In genomic region chr3:161042023-161042501, GRCh38 we compare ENCODE assay signal across 12 cellular contexts.
A peak's percentile ranks its signal among the peaks of the same experiment; 100 is the strongest.
DNase-seq lines count a peak whose midpoint lies in the region; ATAC-seq, FAIRE-seq and TF ChIP-seq lines count a peak whose summit lies in the region.
"Had no signal": no experiment of that assay in that cellular context is flagged by ENCODE, and none has a peak within 500 bp of the region (broad histone marks: within the 10 kb centered on the region; RNA-seq: fewer than 3 reads in every experiment).

No MANE protein-coding gene starts in this region.

- peaks cover 0 to 3% of the 10 kb centered on the region in 2 donors for H3K27me3 Mint-ChIP-seq in CD4-positive, alpha-beta memory T cell

- no peak for TF ChIP-seq CTCF in body of pancreas (IDR thresholded peaks at IDR 0.05)
- TF ChIP-seq CTCF in pancreas (IDR thresholded peaks at IDR 0.05), result no peak
- no peak for TF ChIP-seq CTCF in sigmoid colon (IDR thresholded peaks at IDR 0.05)
- no peak for TF ChIP-seq CTCF in lower leg skin (IDR thresholded peaks at IDR 0.05)

- POLR2A ChIA-PET in CD4-positive, alpha-beta memory T cell (lab: Charles Lee; ENCODE audit: partially characterized antibody), result no interaction called here

- TF ChIP-seq POLR2A in body of pancreas (IDR thresholded peaks at IDR 0.05) (no peak), sigmoid colon (IDR thresholded peaks at IDR 0.05) (no peak), lower leg skin (IDR thresholded peaks at IDR 0.05) (no peak)

- peak overlapping the region in 3 of 4 donors; percentile 12 to 60 (median 29) for H3K27ac ChIP-seq in body of pancreas
- H3K27ac ChIP-seq in pancreas, result no peak overlapping the region
- H3K27ac ChIP-seq in sigmoid colon, result no peak overlapping the region
- H3K27ac ChIP-seq in CD4-positive, alpha-beta memory T cell (ENCODE audit: low read depth, low read length), result no peak overlapping the region
- H3K27ac ChIP-seq: Peyer's patch had no signal

- TF ChIP-seq EP300 in sigmoid colon (IDR thresholded peaks at IDR 0.05), result no peak

- WGBS in body of pancreas, 2 donors, result 55 to 58% methylated on average over 2 of the region's 2 CpGs
- 60% methylated on average over 2 of the region's 2 CpGs for WGBS in pancreas, 2 donors
- 82 to 89% methylated on average over 2 of the region's 2 CpGs for WGBS in sigmoid colon, 2 donors
- WGBS in lower leg skin, 2 donors, result 87 to 88% methylated on average over 2 of the region's 2 CpGs

- H3K36me3 ChIP-seq in body of pancreas (replicated peaks in 1 of 2; ENCODE audit: insufficient read depth in 1 of 2, low read depth in 2 of 2), result no peaks in the 10 kb centered on the region
- no peaks in the 10 kb centered on the region for H3K36me3 ChIP-seq in pancreas
- H3K36me3 ChIP-seq in sigmoid colon, result no peaks in the 10 kb centered on the region
- H3K36me3 ChIP-seq in CD4-positive, alpha-beta memory T cell (ENCODE audit: insufficient read depth, low read length), result no peaks in the 10 kb centered on the region
- H3K36me3 ChIP-seq: Peyer's patch had no signal

- peak; percentile 65 for ATAC-seq in GM18909 (IDR thresholded peaks at IDR 0.05; ENCODE audit: poor library complexity, unreplicated experiment)
- peak; percentile 46 for ATAC-seq in HG03025 (IDR thresholded peaks at IDR 0.05; ENCODE audit: low FRiP score, unreplicated experiment)
- peak; percentile 87 for ATAC-seq in body of pancreas
- ATAC-seq in pancreas, result peak; percentile 71 to 90 (median 82)

- no peaks in the 10 kb centered on the region for H3K27me3 ChIP-seq in body of pancreas
- H3K27me3 ChIP-seq in pancreas, result no peaks in the 10 kb centered on the region
- no peaks in the 10 kb centered on the region for H3K27me3 ChIP-seq in sigmoid colon
- H3K27me3 ChIP-seq in CD4-positive, alpha-beta memory T cell (ENCODE audit: insufficient read depth, low read length), result no peaks in the 10 kb centered on the region
- H3K27me3 ChIP-seq: Peyer's patch had no signal

- no peaks in the 10 kb centered on the region for H3K4me1 Mint-ChIP-seq in CD4-positive, alpha-beta memory T cell

- H3K27ac Mint-ChIP-seq in CD4-positive, alpha-beta memory T cell, result no peak overlapping the region

- no peak for FAIRE-seq in pancreas (lab: Jason Lieb, UNC)
- FAIRE-seq: islet of Langerhans had no signal

- H3K4me3 ChIP-seq in body of pancreas (no peak overlapping the region), pancreas (no peak overlapping the region), sigmoid colon (no peak overlapping the region), lower leg skin (ENCODE audit: low read depth, poor library complexity, severe bottlenecking) (no peak overlapping the region)
- H3K4me3 ChIP-seq in CD4-positive, alpha-beta memory T cell (ENCODE audit: low read length in 2 of 2), result no peak overlapping the region
- H3K4me3 ChIP-seq: Peyer's patch had no signal

- peaks cover 5 to 12% of the 10 kb centered on the region in 2 donors for H3K36me3 Mint-ChIP-seq in CD4-positive, alpha-beta memory T cell

- intact Hi-C loops in body of pancreas (cut with DNase I) (no loop called here), pancreas (cut with DNase I) (no loop called here), sigmoid colon (cut with DNase I) (no loop called here), lower leg skin (cut with DNase I; ENCODE audit: low total_unique reads) (no loop called here)
- intact Hi-C loops in CD4-positive, alpha-beta memory T cell (cut with micrococcal nuclease), result no loop called here

- H3K9me3 ChIP-seq in body of pancreas, result no peaks in the 10 kb centered on the region
- H3K9me3 ChIP-seq in pancreas, result no peaks in the 10 kb centered on the region
- no peaks in the 10 kb centered on the region for H3K9me3 ChIP-seq in sigmoid colon
- H3K9me3 ChIP-seq in CD4-positive, alpha-beta memory T cell (ENCODE audit: control insufficient read depth in 1 of 2, low read length in 2 of 2), result no peaks in the 10 kb centered on the region
- H3K9me3 ChIP-seq: Peyer's patch had no signal

- peaks cover 0 to 45% (median 30%) of the 10 kb centered on the region in 8 donors for H3K9me3 Mint-ChIP-seq in CD4-positive, alpha-beta memory T cell

- CTCF ChIA-PET in CD4-positive, alpha-beta memory T cell (lab: Charles Lee; ENCODE audit: partially characterized antibody), result no interaction called here

- DNase-seq in body of pancreas (peak in 3 of 4 donors; percentile 17 to 24 (median 22)), pancreas (peak in 2 of 6 donors; percentile 13 to 25), sigmoid colon (no peak), 8988T (no peak), lower leg skin (ENCODE audit: low spot score in 2 of 2) (no peak)
- DNase-seq in CD4-positive, alpha-beta memory T cell, result no peak
- DNase-seq: activated gamma-delta T cell, NCI-H187, Peyer's patch had no signal

- H3K4me1 ChIP-seq in body of pancreas (peaks cover 11% of the 10 kb centered on the region), pancreas (peaks cover 0 to 7% (median 0%) of the 10 kb centered on the region in 3 donors), sigmoid colon (peaks cover 0 to 6% (median 2%) of the 10 kb centered on the region in 4 donors)
- no peaks in the 10 kb centered on the region for H3K4me1 ChIP-seq in CD4-positive, alpha-beta memory T cell (ENCODE audit: insufficient read depth, low read length)
- H3K4me1 ChIP-seq: Peyer's patch had no signal

- H3K4me3 Mint-ChIP-seq in CD4-positive, alpha-beta memory T cell, result no peak overlapping the region

Comparison
In these comparisons a context has a peak if more than half of its experiments do, and no peak if none do; other contexts are left out.
1. DNase-seq: peak in body of pancreas (3 of 4); none in sigmoid colon (single experiment), 8988T (single experiment), lower leg skin (0 of 2) and CD4-positive, alpha-beta memory T cell (0 of 5).
2. H3K27ac ChIP-seq: peak in body of pancreas (3 of 4); none in pancreas (0 of 4), sigmoid colon (0 of 4) and CD4-positive, alpha-beta memory T cell (single experiment).
3. Peak in every context shown above with its lines, with median percentiles within 50 percentile points of each other: ATAC-seq.